ENCODE assay signal across 8 cellular contexts in the genomic region with DNA sequence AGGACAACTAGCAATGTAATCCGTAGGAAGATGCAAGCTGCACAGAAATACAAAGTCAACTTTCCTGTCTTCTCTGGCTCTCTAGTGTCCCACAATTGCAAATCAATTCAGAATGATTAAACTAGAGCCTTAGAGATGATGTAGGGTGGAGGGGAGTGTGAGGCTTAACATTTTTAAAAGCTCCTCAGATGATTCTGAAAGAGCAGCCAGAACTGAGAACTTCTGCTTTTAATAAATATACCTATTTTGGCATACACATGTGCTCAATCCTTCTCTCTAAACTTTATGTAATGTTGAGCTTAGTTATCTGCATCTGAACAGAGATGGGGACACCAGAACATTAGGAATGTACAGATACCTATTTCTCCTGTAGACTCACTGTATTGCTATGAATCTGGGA.
"Had no signal": no experiment of that assay in that cellular context is flagged by ENCODE, and none has a peak within 500 bp of the region (broad histone marks: within the 10 kb centered on the region; RNA-seq: fewer than 3 reads in every experiment).

No MANE protein-coding gene starts in this region.

- H2AFZ ChIP-seq: GM23248 had no signal

- H3K27ac Mint-ChIP-seq: HFFc6 had no signal

- H3K4me1 ChIP-seq: HAP-1 had no signal

- H3K27ac ChIP-seq: GM23248, HL-60 had no signal

- H3K36me3 ChIP-seq: HAP-1 had no signal

- H3K9me3 ChIP-seq: HAP-1 had no signal

- DNase-seq: GM23248, GOT3, H7, HFFc6, IMR-90 had no signal

- H3K9ac ChIP-seq: GM23248 had no signal

- H3K4me3 ChIP-seq: GM23248, HAP-1, K562 had no signal

- H3K4me3 Mint-ChIP-seq: HFFc6 had no signal

- H3K9me3 Mint-ChIP-seq: HFFc6 had no signal
